8 cellular contexts compared by ENCODE assay signal in genomic region chr4:122152699-122153328, GRCh38. TPM values are rescaled to one million over a fixed set of nuclear protein-coding genes. Genes with fewer than 3 reads are reported as not detected.
A peak's percentile ranks its signal among the peaks of the same experiment; 100 is the strongest.
DNase-seq lines count a peak whose midpoint lies in the region; ATAC-seq, FAIRE-seq and TF ChIP-seq lines count a peak whose summit lies in the region.

No MANE protein-coding gene starts in this region.

- H3K36me3 ChIP-seq in A673 (ENCODE audit: insufficient read depth, low read length, poor library complexity, severe bottlenecking) (no peaks in the 10 kb centered on the region), neural progenitor cell (no peaks in the 10 kb centered on the region), uterus (no peaks in the 10 kb centered on the region)

- no peak for TF ChIP-seq POLR2A in uterus (IDR thresholded peaks at IDR 0.05)

- H3K9me3 ChIP-seq in A673 (ENCODE audit: low read depth, low read length, poor library complexity, severe bottlenecking) = no peaks in the 10 kb centered on the region
- H3K9me3 ChIP-seq in neural progenitor cell (ENCODE audit: low read depth) = no peaks in the 10 kb centered on the region
- H3K9me3 ChIP-seq in uterus = no peaks in the 10 kb centered on the region

- no peak for FAIRE-seq in frontal cortex (lab: Jason Lieb, UNC)

- H3K4me3 ChIP-seq in A673 (ENCODE audit: low read depth, low read length, poor library complexity, severe bottlenecking) (peak overlapping the region; percentile 95), neural progenitor cell (peak overlapping the region; percentile 79), uterus (peak overlapping the region; percentile 62 to 71)

- peak overlapping the region; percentile 92 for H3K4me3 Mint-ChIP-seq in neural progenitor cell

- H4K20me1 ChIP-seq in neural progenitor cell (ENCODE audit: low read depth) = no peaks in the 10 kb centered on the region

- CTCF ChIA-PET in A673 (lab: Charles Lee) = interaction anchor here (0.5 to 0.6 kb wide), 2 partner anchors 18 to 147 kb away, joined by 3 read pairs; no protein-coding TSS in a partner anchor

- H3F3A ChIP-seq in neural progenitor cell (ENCODE audit: low read depth) = no peaks in the 10 kb centered on the region

- intact Hi-C loops in A673 (cut with micrococcal nuclease; ENCODE audit: unreplicated experiment) = no loop called here
- intact Hi-C loops in uterus (cut with DNase I; ENCODE audit: low total_unique reads) = no loop called here

- peaks cover 28% of the 10 kb centered on the region for H3K36me3 Mint-ChIP-seq in neural progenitor cell

- TF ChIP-seq CTCF in A673 (conservative IDR thresholded peaks at IDR 0.05; ENCODE audit: low read depth, low read length) (no peak), neural progenitor cell (IDR thresholded peaks at IDR 0.05) (no peak), uterus (IDR thresholded peaks at IDR 0.05) (no peak)

- ATAC-seq in GM18508 (IDR thresholded peaks at IDR 0.05; ENCODE audit: insufficient read depth, unreplicated experiment) (peak; percentile 26), HG02981 (IDR thresholded peaks at IDR 0.05; ENCODE audit: unreplicated experiment) (peak; percentile 29)

- peaks cover 16% of the 10 kb centered on the region for H3K4me1 Mint-ChIP-seq in neural progenitor cell

- POLR2A ChIA-PET in A673 (lab: Charles Lee; ENCODE audit: low non-redundant PET) = no interaction called here

- H3K4me1 ChIP-seq in A673 (ENCODE audit: insufficient read depth, low read length, poor library complexity, severe bottlenecking) (no peaks in the 10 kb centered on the region), neural progenitor cell (peaks cover 8% of the 10 kb centered on the region), uterus (no peaks in the 10 kb centered on the region)

- H3K79me2 ChIP-seq in neural progenitor cell (ENCODE audit: low read depth) = peaks cover 42% of the 10 kb centered on the region

- no TSS peak for BruUV-seq in A673 (replicated peaks; lab: Mats Ljungman, UMichigan)

- no peaks in the 10 kb centered on the region for H3K27me3 ChIP-seq in A673 (replicated peaks; ENCODE audit: insufficient read depth, low read depth, low read length, poor library complexity)
- no peaks in the 10 kb centered on the region for H3K27me3 ChIP-seq in neural progenitor cell
- no peaks in the 10 kb centered on the region for H3K27me3 ChIP-seq in uterus

- peak overlapping the region; percentile 94 for H2AFZ ChIP-seq in neural progenitor cell (replicated peaks)

- H3K4me2 ChIP-seq in neural progenitor cell = peak overlapping the region; percentile 81

- H3K9ac ChIP-seq in neural progenitor cell = peak overlapping the region; percentile 85

- H3K27me3 Mint-ChIP-seq in neural progenitor cell (ENCODE audit: insufficient read depth, low read depth) = peaks cover 2% of the 10 kb centered on the region

- DNase-seq in A673 (ENCODE audit: low spot score) (peak; percentile 16), NCI-H526 treated with DMSO at 0.1 percent for 48 hours (lab: John Stamatoyannopoulos, UW) (peak; percentile 47), activated gamma-delta T cell treated with Interleukin-2 at 50 U/mL for 16 hours (peak; percentile 10), frontal cortex (ENCODE audit: low spot score in 2 of 2) (peak; percentile 27 to 40), neural progenitor cell (ENCODE audit: low spot score) (peak; percentile 58), uterus (peak in 1 of 2 donors; percentile 33)

- H3K9me3 Mint-ChIP-seq in neural progenitor cell = peaks cover 15% of the 10 kb centered on the region

- peak overlapping the region; percentile 82 for H3K27ac Mint-ChIP-seq in neural progenitor cell

- peak overlapping the region; percentile 82 for H3K27ac ChIP-seq in A673 (ENCODE audit: low read depth, low read length, poor library complexity, severe bottlenecking)
- H3K27ac ChIP-seq in neural progenitor cell = peak overlapping the region; percentile 23
- peak overlapping the region; percentile 89 to 93 for H3K27ac ChIP-seq in uterus

RNA-seq across cellular contexts. Expression of gene BLTP1, which starts 0.7 kb away (rescaled TPM):
- total RNA-seq in A673 (2021) = 23.9 and 26.6 TPM in 2 replicates
- 133 TPM for total RNA-seq in frontal cortex
- 58.6 and 79.0 TPM in 2 replicates for total RNA-seq in neural progenitor cell (ENCODE audit: low replicate concordance)
- total RNA-seq in uterus = 100 to 1,000 TPM in 2 of 4 donors, 10 to 100 TPM in 2; 60.9 to 186 (median 98.6) TPM

Comparison
In these comparisons a context has a peak if more than half of its experiments do, and no peak if none do; other contexts are left out.
1. H3K27ac ChIP-seq: peak in every context shown above with its lines; median percentile 91 in uterus; 82 in A673; 23 in neural progenitor cell.